15 cellular contexts compared by ENCODE assay signal in the genomic region with DNA sequence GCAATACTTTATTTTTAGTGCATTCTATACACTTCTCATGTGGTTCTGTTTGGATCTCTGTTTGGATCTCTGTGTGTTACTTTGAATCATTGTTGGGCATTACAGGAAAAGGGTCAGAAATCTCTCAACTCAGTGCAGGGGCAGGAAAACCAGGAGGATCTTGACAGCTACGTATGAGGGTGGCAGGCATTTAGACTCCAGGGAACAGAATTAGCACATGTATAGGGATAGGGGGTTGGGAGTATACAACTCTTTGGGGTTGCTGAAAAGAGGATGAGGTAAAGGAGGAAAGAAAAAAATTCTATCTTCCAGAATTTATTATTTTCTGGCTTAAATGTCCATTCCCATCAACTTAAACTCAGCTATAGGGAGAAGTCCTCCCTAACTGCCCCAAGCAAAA. TPM values are rescaled to one million over a fixed set of nuclear protein-coding genes. Genes with fewer than 3 reads are reported as not detected.
DNase-seq lines count a peak whose midpoint lies in the region; ATAC-seq, FAIRE-seq and TF ChIP-seq lines count a peak whose summit lies in the region.
"Had no signal": no experiment of that assay in that cellular context is flagged by ENCODE, and none has a peak within 500 bp of the region (broad histone marks: within the 10 kb centered on the region; RNA-seq: fewer than 3 reads in every experiment).

No MANE protein-coding gene starts in this region.

- H3K4me1 Mint-ChIP-seq in activated naive CD8-positive, alpha-beta T cell (ENCODE audit: low read depth), result peaks cover 37% of the 10 kb centered on the region
- H3K4me1 Mint-ChIP-seq in activated naive CD8-positive, alpha-beta T cell treated with anti-CD3 and anti-CD28 coated beads, Interleukin-2, amount 50 U/mL, for 24 hours, result peaks cover 24% of the 10 kb centered on the region
- H3K4me1 Mint-ChIP-seq in H9, result peaks cover 35 to 37% of the 10 kb centered on the region in 2 experiments
- H3K4me1 Mint-ChIP-seq in type B pancreatic cell (ENCODE audit: unreplicated experiment), result peaks cover 24% of the 10 kb centered on the region
- H3K4me1 Mint-ChIP-seq in activated CD8-positive, alpha-beta memory T cell treated with anti-CD3 and anti-CD28 coated beads, Interleukin-2, amount 10 ng/mL, durations not matched to agents 7 days and 5 days, result peaks cover 40% of the 10 kb centered on the region

- H2BK5ac ChIP-seq in H9 (ENCODE audit: insufficient read length, low read length), result no peak overlapping the region
- no peak overlapping the region for H2BK5ac ChIP-seq in H1 (ENCODE audit: low read depth, low read length)

- H3K23me2 ChIP-seq in H9 (ENCODE audit: insufficient read length, low read depth, low read length, poor library complexity, severe bottlenecking) (no peaks in the 10 kb centered on the region), H1 (ENCODE audit: low read depth, low read length) (no peaks in the 10 kb centered on the region)

- no peak overlapping the region for H4K5ac ChIP-seq in H9 (ENCODE audit: insufficient read length, low read depth, low read length)
- no peak overlapping the region for H4K5ac ChIP-seq in H1 (ENCODE audit: insufficient read length, low read depth, low read length)

- H4K20me1 ChIP-seq in H9 (ENCODE audit: control insufficient read depth, insufficient read depth, insufficient read length) (no peaks in the 10 kb centered on the region), H1 (replicated peaks in 1 of 2; ENCODE audit: control insufficient read depth in 1 of 2, insufficient read depth in 2 of 2, low read length in 2 of 2) (no peaks in the 10 kb centered on the region)

- no CpG with 5 or more reads among the region's 1 CpG for WGBS in H9 (ENCODE audit: extremely low coverage, insufficient read length, low lambda C conversion rate)
- 13% methylated on average over 1 of the region's 1 CpG; no CpG with 5 or more reads in 1 of the 2 experiments for WGBS in H1 (ENCODE audit: extremely low coverage in 1 of 2, insufficient coverage in 1 of 2, insufficient read length in 1 of 2, insufficient replicate concordance in 2 of 2, low coverage in 1 of 2, low lambda C conversion rate in 2 of 2, missing lambda C conversion rate in 1 of 2), 2 experiments

- H2AK5ac ChIP-seq in H9 (ENCODE audit: insufficient read length, low read length) (no peak overlapping the region), H1 (ENCODE audit: low read depth, low read length) (no peak overlapping the region)

- peak overlapping the region in 1 of 4 experiments; percentile 35; a peak in 1 of 8 replicates for H3K4me3 ChIP-seq in H1 (ENCODE audit: extremely low read depth in 1 of 4, insufficient read depth in 2 of 4, low read depth in 3 of 4, low read length in 4 of 4)
- H3K4me3 ChIP-seq: GM12878 had no signal

- TF ChIP-seq EP300 in H1 (IDR thresholded peaks at IDR 0.05; ENCODE audit: borderline replicate concordance in 1 of 2, low read depth in 2 of 2, low read length in 2 of 2), result no peak

- H3K18ac ChIP-seq in H9 (ENCODE audit: insufficient read length, low read depth, low read length) (no peak overlapping the region), H1 (ENCODE audit: extremely low read depth, low read length) (no peak overlapping the region)

- CTCF ChIA-PET in H1 (lab: Charles Lee; ENCODE audit: partially characterized antibody), result interaction anchor here (1.7 to 2.5 kb wide), 3 partner anchors 25 to 35 kb away, joined by 4 to 12 read pairs (median 4); no protein-coding TSS in a partner anchor
- CTCF ChIA-PET in activated CD8-positive, alpha-beta memory T cell treated with anti-CD3 and anti-CD28 coated beads, Interleukin-2, amount 10 ng/mL, durations not matched to agents 7 days and 5 days (lab: Charles Lee), result interaction anchor here (1.3 kb wide), 1 partner anchor 10 kb away, joined by 4 read pairs; no protein-coding TSS in a partner anchor

- H3K23ac ChIP-seq in H9 (ENCODE audit: insufficient read length, low read depth, low read length) (no peak overlapping the region), H1 (ENCODE audit: insufficient read length) (no peak overlapping the region)

- H4K91ac ChIP-seq in H9 (ENCODE audit: insufficient read length, low read depth, low read length) (no peak overlapping the region), H1 (replicated peaks; ENCODE audit: insufficient read length, low read length) (no peak overlapping the region)

- TF ChIP-seq CTCF in H9 (conservative IDR thresholded peaks at IDR 0.05) (no peak), H1 (IDR thresholded peaks at IDR 0.05; ENCODE audit: control extremely low read depth in 1 of 3, insufficient read depth in 1 of 3, low read depth in 1 of 3, low read length in 3 of 3) (no peak), type B pancreatic cell (conservative IDR thresholded peaks at IDR 0.05) (no peak)

- H3K4me3 Mint-ChIP-seq in activated naive CD8-positive, alpha-beta T cell, result no peak overlapping the region
- no peak overlapping the region for H3K4me3 Mint-ChIP-seq in activated naive CD8-positive, alpha-beta T cell treated with anti-CD3 and anti-CD28 coated beads, Interleukin-2, amount 50 U/mL, for 24 hours
- H3K4me3 Mint-ChIP-seq in H9 (no peak overlapping the region), type B pancreatic cell (peak overlapping the region; percentile 3)
- H3K4me3 Mint-ChIP-seq in activated CD8-positive, alpha-beta memory T cell treated with anti-CD3 and anti-CD28 coated beads, Interleukin-2, amount 10 ng/mL, durations not matched to agents 7 days and 5 days, result no peak overlapping the region

- no peaks in the 10 kb centered on the region for H3K79me2 ChIP-seq in H9 (ENCODE audit: insufficient read depth, low read length)
- H3K79me2 ChIP-seq in H1 (ENCODE audit: control insufficient read depth in 1 of 2, insufficient read depth in 2 of 2, low read length in 2 of 2), result no peaks in the 10 kb centered on the region

- no peak overlapping the region for H4K8ac ChIP-seq in H9 (replicated peaks; ENCODE audit: insufficient read length, low read depth, low read length)
- H4K8ac ChIP-seq in H1 (ENCODE audit: extremely low read depth, insufficient read depth, low read length), result no peak overlapping the region

- peak; percentile 73 for FAIRE-seq in H1 (lab: Jason Lieb, UNC)
- FAIRE-seq: GM12878, GM18507, H54 had no signal

- peaks cover 2% of the 10 kb centered on the region for H3K36me3 Mint-ChIP-seq in activated naive CD8-positive, alpha-beta T cell
- H3K36me3 Mint-ChIP-seq in activated naive CD8-positive, alpha-beta T cell treated with anti-CD3 and anti-CD28 coated beads, Interleukin-2, amount 50 U/mL, for 24 hours (ENCODE audit: low read depth), result peaks cover 3% of the 10 kb centered on the region
- peaks cover 3 to 18% (median 6%) of the 10 kb centered on the region in 3 experiments; a peak in 6 of 7 replicates for H3K36me3 Mint-ChIP-seq in H9 (ENCODE audit: insufficient read depth in 1 of 3, low read depth in 3 of 3)
- no peaks in the 10 kb centered on the region for H3K36me3 Mint-ChIP-seq in type B pancreatic cell
- peaks cover 22% of the 10 kb centered on the region for H3K36me3 Mint-ChIP-seq in activated CD8-positive, alpha-beta memory T cell treated with anti-CD3 and anti-CD28 coated beads, Interleukin-2, amount 10 ng/mL, durations not matched to agents 7 days and 5 days
- H3K36me3 Mint-ChIP-seq in activated naive CD4-positive, alpha-beta T cell treated with anti-CD3 and anti-CD28 coated beads, Interleukin-2, amount 50 U/mL, for 72 hours, result peaks cover 7 to 13% of the 10 kb centered on the region in 2 donors

- H3K56ac ChIP-seq in H9 (ENCODE audit: insufficient read length, low read depth, low read length) (no peak overlapping the region), H1 (replicated peaks; ENCODE audit: insufficient read length, low read depth, low read length) (no peak overlapping the region)

- no peaks in the 10 kb centered on the region for H3K9me3 ChIP-seq in H9 (ENCODE audit: control insufficient read depth, low read depth, low read length)
- H3K9me3 ChIP-seq in H1 (ENCODE audit: insufficient read depth in 2 of 2, low read depth in 1 of 2, low read length in 1 of 2), result peaks cover 0 to 4% of the 10 kb centered on the region in 2 experiments; a peak in 1 of 4 replicates

- H3K4ac ChIP-seq in H9 (ENCODE audit: low read depth, low read length) (no peak overlapping the region), H1 (replicated peaks; ENCODE audit: insufficient read length, low read depth, low read length) (no peak overlapping the region)

- H3K14ac ChIP-seq in H9 (ENCODE audit: insufficient read depth, low read length) (no peak overlapping the region), H1 (ENCODE audit: insufficient read length) (no peak overlapping the region)

- POLR2A ChIA-PET in H1 (lab: Charles Lee; ENCODE audit: partially characterized antibody), result interaction anchor here (0.6 kb wide), 1 partner anchor 94 kb away, joined by 3 read pairs; no protein-coding TSS in a partner anchor

- H3K27ac ChIP-seq in H9 (ENCODE audit: insufficient read length, low read depth, low read length) (no peak overlapping the region), H1 (ENCODE audit: low read depth, low read length) (no peak overlapping the region)
- H3K27ac ChIP-seq: 22Rv1 had no signal

- DNase-seq in activated naive CD8-positive, alpha-beta T cell treated with anti-CD3 and anti-CD28 coated beads, Interleukin-2, amount 50 U/mL, for 24 hours, result no peak
- DNase-seq in H9 (no peak), H1 (ENCODE audit: low read depth in 1 of 2, low spot score in 2 of 2) (no peak), type B pancreatic cell (ENCODE audit: extremely low spot score, unreplicated experiment) (no peak), NCI-H2081 (lab: John Stamatoyannopoulos, UW) (no peak)
- no peak for DNase-seq in activated CD8-positive, alpha-beta memory T cell treated with anti-CD3 and anti-CD28 coated beads, Interleukin-2, amount 10 ng/mL, durations not matched to agents 7 days and 5 days
- DNase-seq in activated naive CD4-positive, alpha-beta T cell treated with anti-CD3 and anti-CD28 coated beads, Interleukin-2, amount 50 U/mL, for 72 hours (ENCODE audit: low spot score in 2 of 2), result no peak
- DNase-seq: Calu3; CD4-positive, CD25-positive, alpha-beta regulatory T cell; DMS 273 treated with DMSO at 0.1 percent for 48 hours had no signal

- no peaks in the 10 kb centered on the region for H3K36me3 ChIP-seq in H1 (ENCODE audit: control insufficient read depth in 2 of 4, insufficient read depth in 4 of 4, low read length in 3 of 4)

- H3K4me1 ChIP-seq in H9 (ENCODE audit: insufficient read depth, low read length), result peaks cover 11% of the 10 kb centered on the region; the same call in 1 of the 2 replicates
- peaks cover 0 to 6% (median 3%) of the 10 kb centered on the region in 4 experiments; a peak in 4 of 7 replicates for H3K4me1 ChIP-seq in H1 (replicated peaks in 1 of 4; ENCODE audit: control insufficient read depth in 3 of 4, insufficient read depth in 4 of 4, low read length in 3 of 4)

- no peaks in the 10 kb centered on the region for H3K27me3 ChIP-seq in H9 (ENCODE audit: insufficient read depth, low read length)
- H3K27me3 ChIP-seq in H1 (replicated peaks in 1 of 4; ENCODE audit: control insufficient read depth in 3 of 4, extremely low read depth in 1 of 4, insufficient read depth in 3 of 4, low read length in 3 of 4), result no peaks in the 10 kb centered on the region; a peak in 1 of 7 replicates

- H3K27me3 Mint-ChIP-seq in activated naive CD8-positive, alpha-beta T cell, result no peaks in the 10 kb centered on the region
- H3K27me3 Mint-ChIP-seq in activated naive CD8-positive, alpha-beta T cell treated with anti-CD3 and anti-CD28 coated beads, Interleukin-2, amount 50 U/mL, for 24 hours, result no peaks in the 10 kb centered on the region
- H3K27me3 Mint-ChIP-seq in H9 (ENCODE audit: low read depth) (no peaks in the 10 kb centered on the region; the same call in none of the 2 replicates), type B pancreatic cell (peaks cover 21% of the 10 kb centered on the region)
- H3K27me3 Mint-ChIP-seq in activated CD8-positive, alpha-beta memory T cell treated with anti-CD3 and anti-CD28 coated beads, Interleukin-2, amount 10 ng/mL, durations not matched to agents 7 days and 5 days, result peaks cover 8% of the 10 kb centered on the region

- no peak for TF ChIP-seq RAD21 in H1 (IDR thresholded peaks at IDR 0.05 in 1 of 2, conservative IDR thresholded peaks at IDR 0.05 in 1 of 2; ENCODE audit: low read depth in 2 of 2, low read length in 2 of 2)

- no peak overlapping the region for H2AFZ ChIP-seq in H9 (ENCODE audit: low read length)
- H2AFZ ChIP-seq in H1 (ENCODE audit: low read length), result peak overlapping the region; percentile 45; the same call in 1 of the 2 replicates

- ATAC-seq in activated naive CD8-positive, alpha-beta T cell treated with anti-CD3 and anti-CD28 coated beads, Interleukin-2, amount 50 U/mL, for 24 hours, result no peak
- ATAC-seq in activated CD8-positive, alpha-beta memory T cell treated with anti-CD3 and anti-CD28 coated beads, Interleukin-2, amount 10 ng/mL, durations not matched to agents 7 days and 5 days, result no peak
- no peak for ATAC-seq in activated naive CD4-positive, alpha-beta T cell treated with anti-CD3 and anti-CD28 coated beads, Interleukin-2, amount 50 U/mL, for 72 hours
- ATAC-seq: GM12878 had no signal

- H3K9ac ChIP-seq in H9 (ENCODE audit: extremely low read depth, insufficient read length, low read length) (no peak overlapping the region), H1 (replicated peaks in 1 of 4; ENCODE audit: extremely low read depth in 1 of 4, low read depth in 3 of 4, low read length in 3 of 4) (no peak overlapping the region)

- H3K9me3 Mint-ChIP-seq in activated naive CD8-positive, alpha-beta T cell (ENCODE audit: low read depth), result peaks cover 5% of the 10 kb centered on the region
- peaks cover 14% of the 10 kb centered on the region for H3K9me3 Mint-ChIP-seq in activated naive CD8-positive, alpha-beta T cell treated with anti-CD3 and anti-CD28 coated beads, Interleukin-2, amount 50 U/mL, for 24 hours
- H3K9me3 Mint-ChIP-seq in H9 (peaks cover 14 to 20% of the 10 kb centered on the region in 2 experiments), type B pancreatic cell (peaks cover 7% of the 10 kb centered on the region)
- H3K9me3 Mint-ChIP-seq in activated CD8-positive, alpha-beta memory T cell treated with anti-CD3 and anti-CD28 coated beads, Interleukin-2, amount 10 ng/mL, durations not matched to agents 7 days and 5 days (ENCODE audit: low read depth), result peaks cover 9% of the 10 kb centered on the region
- H3K9me3 Mint-ChIP-seq in activated naive CD4-positive, alpha-beta T cell treated with anti-CD3 and anti-CD28 coated beads, Interleukin-2, amount 50 U/mL, for 72 hours, result peaks cover 5 to 6% of the 10 kb centered on the region in 2 donors

- H2BK120ac ChIP-seq in H9 (ENCODE audit: low read depth, low read length, poor library complexity, severe bottlenecking) (no peak overlapping the region), H1 (replicated peaks; ENCODE audit: low read depth, low read length) (no peak overlapping the region)

- H2BK12ac ChIP-seq in H9 (ENCODE audit: insufficient read length, low read depth, low read length), result no peak overlapping the region
- H2BK12ac ChIP-seq in H1 (ENCODE audit: low read depth, low read length), result no peak overlapping the region

- H3K4me2 ChIP-seq in H9 (ENCODE audit: insufficient read depth, insufficient read length, low read length) (peak overlapping the region; percentile 49), H1 (ENCODE audit: insufficient read depth in 1 of 2, low read depth in 2 of 2, low read length in 2 of 2) (peak overlapping the region in 1 of 2 experiments; percentile 29; a peak in 2 of 4 replicates)

- H3T11ph ChIP-seq in H9 (ENCODE audit: low read length), result no peak overlapping the region

- TF ChIP-seq POLR2A in H1 (IDR thresholded peaks at IDR 0.05; ENCODE audit: control extremely low read depth in 1 of 2, low read depth in 2 of 2, low read length in 2 of 2), result no peak

- H3K79me1 ChIP-seq in H9 (ENCODE audit: insufficient read depth, low read depth, low read length, poor library complexity, severe bottlenecking), result no peaks in the 10 kb centered on the region
- no peaks in the 10 kb centered on the region for H3K79me1 ChIP-seq in H1 (ENCODE audit: low read depth, low read length)

- no peak overlapping the region for H2BK15ac ChIP-seq in H9 (ENCODE audit: low read depth, low read length)
- H2BK15ac ChIP-seq in H1 (ENCODE audit: low read length), result no peak overlapping the region

- H2BK20ac ChIP-seq in H9 (ENCODE audit: low read depth, low read length, poor library complexity, severe bottlenecking) (no peak overlapping the region), H1 (ENCODE audit: low read length) (no peak overlapping the region)

- peak overlapping the region; percentile 3 for H3K27ac Mint-ChIP-seq in activated naive CD8-positive, alpha-beta T cell
- H3K27ac Mint-ChIP-seq in activated naive CD8-positive, alpha-beta T cell treated with anti-CD3 and anti-CD28 coated beads, Interleukin-2, amount 50 U/mL, for 24 hours, result no peak overlapping the region
- H3K27ac Mint-ChIP-seq in H9 (no peak overlapping the region), type B pancreatic cell (no peak overlapping the region)
- H3K27ac Mint-ChIP-seq in activated CD8-positive, alpha-beta memory T cell treated with anti-CD3 and anti-CD28 coated beads, Interleukin-2, amount 10 ng/mL, durations not matched to agents 7 days and 5 days, result no peak overlapping the region
- no peak overlapping the region for H3K27ac Mint-ChIP-seq in activated naive CD4-positive, alpha-beta T cell treated with anti-CD3 and anti-CD28 coated beads, Interleukin-2, amount 50 U/mL, for 72 hours
- H3K27ac Mint-ChIP-seq: CD4-positive, CD25-positive, alpha-beta regulatory T cell had no signal

RNA-seq across cellular contexts. Expression of a gene that starts 59.4 kb away (rescaled TPM):
- total RNA-seq in H9 (2021) (99.0 and 108 TPM in 2 replicates), type B pancreatic cell (ENCODE audit: low replicate concordance) (40.5 and 104 TPM in 2 replicates)
- total RNA-seq in H1 (2021; fragmentation: NEBNext Ultra II Directional; extraction: Animal tissue kit (Norgen Biotek cat#: 25700)), result 83.3 and 85.1 TPM in 2 replicates
- polyA plus RNA-seq in H1 (2011; rRNA removed), result 13.0 and 15.8 TPM in 2 replicates
- 16.1 TPM for polyA plus RNA-seq in H1 (2011; cell fraction: cytosol; rRNA removed)
- 49.0 TPM for polyA plus RNA-seq in H1 (2011; cell fraction: nucleus; rRNA removed)
- 30.5 to 46.1 TPM (median 38.1 TPM) in 4 replicates for polyA plus RNA-seq in H1 (2012, experiment 1 of 2)
- 2.3 TPM for polyA plus RNA-seq in H1 (2012, experiment 2 of 2)
- polyA plus RNA-seq in H1 (2013, experiment 1 of 2), result 51.4 TPM
- polyA plus RNA-seq in H1 (2013, experiment 2 of 2), result 46.2 TPM
- 23.9 and 34.5 TPM in 2 replicates for polyA minus RNA-seq in H1 (2011; rRNA and poly(A)+ RNA removed)
- polyA minus RNA-seq in H1 (2011; cell fraction: cytosol; rRNA and poly(A)+ RNA removed), result 30.2 TPM
- 70.5 TPM for polyA minus RNA-seq in H1 (2011; cell fraction: nucleus; rRNA and poly(A)+ RNA removed)
- 100 to 1,000 TPM; 333 to 418 TPM for total RNA-seq in activated CD8-positive, alpha-beta memory T cell treated with anti-CD3 and anti-CD28 coated beads, Interleukin-2, amount 10 ng/mL, durations not matched to agents 7 days and 5 days
- total RNA-seq in activated naive CD4-positive, alpha-beta T cell treated with anti-CD3 and anti-CD28 coated beads, Interleukin-2, amount 50 U/mL, for 72 hours, result 100 to 1,000 TPM; 221 to 367 TPM
